In the genomic region with DNA sequence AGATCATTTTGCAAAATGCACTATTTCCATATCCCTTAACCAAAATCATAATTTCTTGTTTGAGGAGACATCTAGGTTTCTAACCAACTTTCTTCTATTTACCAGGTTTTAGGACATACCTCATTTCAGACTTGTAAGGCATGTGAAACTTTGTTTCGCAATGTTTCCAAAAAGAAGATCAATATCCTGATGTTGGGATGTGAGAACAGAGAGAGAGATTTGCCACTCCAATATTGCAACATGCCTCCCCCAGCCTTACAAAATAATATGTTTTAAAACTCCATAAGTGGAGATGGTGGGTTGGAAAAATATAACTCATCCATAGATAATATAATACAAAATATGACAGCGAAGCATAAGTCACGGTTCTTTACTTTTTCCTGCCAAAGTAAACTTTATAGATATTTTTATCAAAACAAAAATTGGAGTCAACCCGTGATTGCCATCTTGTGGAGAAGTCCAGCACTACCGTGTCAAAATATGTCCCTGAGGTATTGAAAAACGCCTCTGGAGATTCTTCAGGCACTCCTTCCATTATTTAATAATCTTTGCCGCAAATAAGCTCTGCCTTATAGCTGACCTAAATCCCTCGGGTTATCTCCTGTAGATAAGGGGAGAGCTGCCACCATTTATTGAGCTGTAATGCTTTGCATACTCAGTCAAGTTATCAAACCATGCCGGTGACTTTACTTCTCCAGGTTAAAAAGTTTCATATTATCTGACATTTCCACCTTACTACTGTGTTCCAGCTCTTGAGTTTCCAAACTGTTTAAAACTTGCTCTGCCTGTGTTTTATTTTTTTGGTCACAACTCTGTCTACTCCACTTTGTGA, we compare ENCODE assay signal across 1 cellular context.
A peak's percentile ranks its signal among the peaks of the same experiment; 100 is the strongest.
TF ChIP-seq lines count a peak whose summit lies in the region.

No MANE protein-coding gene starts in this region.

TF ChIP-seq in K562, 482 proteins besides CTCF, POLR2A, EP300 and RAD21 (continued from another document):
- TF ChIP-seq, protein P1, sequence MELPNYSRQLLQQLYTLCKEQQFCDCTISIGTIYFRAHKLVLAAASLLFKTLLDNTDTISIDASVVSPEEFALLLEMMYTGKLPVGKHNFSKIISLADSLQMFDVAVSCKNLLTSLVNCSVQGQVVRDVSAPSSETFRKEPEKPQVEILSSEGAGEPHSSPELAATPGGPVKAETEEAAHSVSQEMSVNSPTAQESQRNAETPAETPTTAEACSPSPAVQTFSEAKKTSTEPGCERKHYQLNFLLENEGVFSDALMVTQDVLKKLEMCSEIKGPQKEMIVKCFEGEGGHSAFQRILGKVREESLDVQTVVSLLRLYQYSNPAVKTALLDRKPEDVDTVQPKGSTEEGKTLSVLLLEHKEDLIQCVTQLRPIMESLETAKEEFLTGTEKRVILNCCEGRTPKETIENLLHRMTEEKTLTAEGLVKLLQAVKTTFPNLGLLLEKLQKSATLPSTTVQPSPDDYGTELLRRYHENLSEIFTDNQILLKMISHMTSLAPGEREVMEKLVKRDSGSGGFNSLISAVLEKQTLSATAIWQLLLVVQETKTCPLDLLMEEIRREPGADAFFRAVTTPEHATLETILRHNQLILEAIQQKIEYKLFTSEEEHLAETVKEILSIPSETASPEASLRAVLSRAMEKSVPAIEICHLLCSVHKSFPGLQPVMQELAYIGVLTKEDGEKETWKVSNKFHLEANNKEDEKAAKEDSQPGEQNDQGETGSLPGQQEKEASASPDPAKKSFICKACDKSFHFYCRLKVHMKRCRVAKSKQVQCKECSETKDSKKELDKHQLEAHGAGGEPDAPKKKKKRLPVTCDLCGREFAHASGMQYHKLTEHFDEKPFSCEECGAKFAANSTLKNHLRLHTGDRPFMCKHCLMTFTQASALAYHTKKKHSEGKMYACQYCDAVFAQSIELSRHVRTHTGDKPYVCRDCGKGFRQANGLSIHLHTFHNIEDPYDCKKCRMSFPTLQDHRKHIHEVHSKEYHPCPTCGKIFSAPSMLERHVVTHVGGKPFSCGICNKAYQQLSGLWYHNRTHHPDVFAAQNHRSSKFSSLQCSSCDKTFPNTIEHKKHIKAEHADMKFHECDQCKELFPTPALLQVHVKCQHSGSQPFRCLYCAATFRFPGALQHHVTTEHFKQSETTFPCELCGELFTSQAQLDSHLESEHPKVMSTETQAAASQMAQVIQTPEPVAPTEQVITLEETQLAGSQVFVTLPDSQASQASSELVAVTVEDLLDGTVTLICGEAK (IDR thresholded peaks at IDR 0.05), result peak; percentile 55
- TF ChIP-seq, protein P1 (CRISPR knock-in tag; IDR thresholded peaks at IDR 0.05), result no peak
